12 cellular contexts compared by ENCODE assay signal in genomic region chr17:17346428-17347233, GRCh38.
"Had no signal": no experiment of that assay in that cellular context is flagged by ENCODE, and none has a peak within 500 bp of the region (broad histone marks: within the 10 kb centered on the region; RNA-seq: fewer than 3 reads in every experiment).

No MANE protein-coding gene starts in this region.

- ATAC-seq: activated T-cell treated with anti-CD3 and anti-CD28 coated beads, Interleukin-2, amount 50 U/mL, for 4 hours; heart left ventricle; right cardiac atrium; stimulated activated naive B cell treated with anti-CD40 and anti-IgM and Interleukin-4, amounts not matched to agents 10 μg/mL and 1 μg/mL and 100 μg/mL, for 72 hours had no signal

- H3K36me3 ChIP-seq: heart left ventricle had no signal

- H3K9me3 Mint-ChIP-seq: activated T-cell treated with anti-CD3 and anti-CD28 coated beads, Interleukin-2, amount 50 U/mL, for 4 hours; naive B cell; stimulated activated naive B cell treated with anti-CD40 and anti-IgM and Interleukin-4, amounts not matched to agents 10 μg/mL and 1 μg/mL and 100 μg/mL, for 72 hours had no signal

- H3K27me3 ChIP-seq: heart left ventricle had no signal

- H3K27me3 Mint-ChIP-seq: naive B cell; stimulated activated naive B cell treated with anti-CD40 and anti-IgM and Interleukin-4, amounts not matched to agents 10 μg/mL and 1 μg/mL and 100 μg/mL, for 72 hours had no signal

- H3K4me3 Mint-ChIP-seq: activated T-cell treated with anti-CD3 and anti-CD28 coated beads, Interleukin-2, amount 50 U/mL, for 4 hours; naive B cell; stimulated activated naive B cell treated with anti-CD40 and anti-IgM and Interleukin-4, amounts not matched to agents 10 μg/mL and 1 μg/mL and 100 μg/mL, for 72 hours had no signal

- H3K4me3 ChIP-seq: heart left ventricle had no signal

- H3K27ac ChIP-seq: heart left ventricle had no signal

- DNase-seq: activated CD4-positive, alpha-beta T cell treated with anti-CD3 and anti-CD28 coated beads, Interleukin-2, amount 50 U/mL, for 1 hour; activated CD4-positive, CD25-positive, alpha-beta regulatory T cell; activated gamma-delta T cell treated with Interleukin-2 at 50 U/mL for 16 hours; activated T-cell treated with anti-CD3 and anti-CD28 coated beads, Interleukin-2, amount 50 U/mL, for 4 hours; effector CD4-positive, alpha-beta T cell; foreskin melanocyte; midbrain; naive B cell; right cardiac atrium; stimulated activated CD4-positive, alpha-beta T cell treated with anti-CD3 and anti-CD28 coated beads, Interleukin-2, amount 100 ng/mL, for 24 hours; stimulated activated naive B cell treated with anti-CD40 and anti-IgM and Interleukin-4, amounts not matched to agents 10 μg/mL and 1 μg/mL and 100 μg/mL, for 72 hours had no signal

- H3K4me1 Mint-ChIP-seq: naive B cell; stimulated activated naive B cell treated with anti-CD40 and anti-IgM and Interleukin-4, amounts not matched to agents 10 μg/mL and 1 μg/mL and 100 μg/mL, for 72 hours had no signal

- H3K9me3 ChIP-seq: heart left ventricle had no signal

- H3K27ac Mint-ChIP-seq: naive B cell; stimulated activated naive B cell treated with anti-CD40 and anti-IgM and Interleukin-4, amounts not matched to agents 10 μg/mL and 1 μg/mL and 100 μg/mL, for 72 hours had no signal

- H3K36me3 Mint-ChIP-seq: naive B cell; stimulated activated naive B cell treated with anti-CD40 and anti-IgM and Interleukin-4, amounts not matched to agents 10 μg/mL and 1 μg/mL and 100 μg/mL, for 72 hours had no signal
